2 cellular contexts compared by ENCODE assay signal in genomic region chr22:21402763-21403314, GRCh38. TPM values are rescaled to one million over a fixed set of nuclear protein-coding genes. Genes with fewer than 3 reads are reported as not detected.
"Had no signal": no experiment of that assay in that cellular context is flagged by ENCODE, and none has a peak within 500 bp of the region (broad histone marks: within the 10 kb centered on the region; RNA-seq: fewer than 3 reads in every experiment).

No MANE protein-coding gene starts in this region.

RNA-seq across cellular contexts. Expression of gene RIMBP3B, which starts 19.3 kb away (rescaled TPM):
- total RNA-seq: dermis microvascular lymphatic vessel endothelial cell, foreskin keratinocyte had no signal
